Comparison of ENCODE assay signal across 11 cellular contexts in the genomic region with DNA sequence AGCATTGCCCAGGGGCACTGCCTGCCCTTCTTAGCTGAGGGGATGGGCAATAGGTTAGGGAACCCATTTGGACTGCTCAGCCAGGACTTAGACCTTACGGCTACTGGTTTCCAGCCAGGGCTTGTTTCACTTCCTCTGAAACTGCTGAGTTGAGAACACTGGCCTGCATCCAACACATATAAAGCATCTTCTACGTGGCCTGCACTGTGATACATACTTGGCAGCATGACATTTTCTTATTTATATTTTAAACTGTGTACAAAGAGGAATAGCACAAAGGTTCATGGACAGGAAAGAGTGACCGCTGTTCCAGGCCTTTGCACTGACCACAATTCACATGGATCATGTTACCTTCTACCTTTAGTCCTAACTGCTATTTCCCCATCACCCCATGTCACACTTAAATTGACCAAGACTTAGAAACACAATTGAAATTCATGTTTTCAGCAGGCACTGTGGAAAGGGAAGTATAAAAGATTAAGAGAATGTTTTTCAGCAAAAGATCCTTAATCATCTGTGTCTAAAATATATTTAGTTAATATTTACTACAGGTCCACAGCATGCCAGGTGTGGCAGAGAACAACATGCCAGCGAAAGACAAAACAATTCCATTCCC. TPM values are rescaled to one million over a fixed set of nuclear protein-coding genes. Genes with fewer than 3 reads are reported as not detected.
DNase-seq lines count a peak whose midpoint lies in the region; ATAC-seq and TF ChIP-seq lines count a peak whose summit lies in the region.
"Had no signal": no experiment of that assay in that cellular context is flagged by ENCODE, and none has a peak within 500 bp of the region (broad histone marks: within the 10 kb centered on the region; RNA-seq: fewer than 3 reads in every experiment).

No MANE protein-coding gene starts in this region.

- no peaks in the 10 kb centered on the region for H3K36me3 Mint-ChIP-seq in activated CD4-positive, alpha-beta T cell treated with anti-CD3 and anti-CD28 coated beads, Interleukin-2, amount 10 ng/mL, durations not matched to agents 24 days and 14 days (ENCODE audit: low read depth)

- peak; percentile 1 for DNase-seq in epithelial cell of proximal tubule (ENCODE audit: low read depth)
- no peak for DNase-seq in OCI-M2 (lab: John Stamatoyannopoulos, UW; ENCODE audit: unreplicated experiment)
- no peak for DNase-seq in NCI-H2196 treated with DMSO at 0.1 percent for 48 hours (lab: John Stamatoyannopoulos, UW; ENCODE audit: unreplicated experiment)
- DNase-seq in NCI-H82 treated with DMSO at 0.1 percent for 48 hours (lab: John Stamatoyannopoulos, UW; ENCODE audit: unreplicated experiment): no peak
- no peak for DNase-seq in activated CD4-positive, alpha-beta T cell treated with anti-CD3 and anti-CD28 coated beads, Interleukin-2, amount 10 ng/mL, durations not matched to agents 24 days and 14 days
- DNase-seq: anterior cingulate cortex, NCI-H526 treated with DMSO at 0.1 percent for 48 hours had no signal

- no peaks in the 10 kb centered on the region for H3K27me3 Mint-ChIP-seq in activated CD4-positive, alpha-beta T cell treated with anti-CD3 and anti-CD28 coated beads, Interleukin-2, amount 10 ng/mL, durations not matched to agents 24 days and 14 days
- H3K27me3 Mint-ChIP-seq: stimulated activated naive CD8-positive, alpha-beta T cell treated with anti-CD3 and anti-CD28 coated beads, Interleukin-15, Interleukin-2, amounts not matched to agents 100 ng/mL and 50 ng/mL, for 24 hours had no signal

- no peaks in the 10 kb centered on the region for H3K4me1 Mint-ChIP-seq in activated CD4-positive, alpha-beta T cell treated with anti-CD3 and anti-CD28 coated beads, Interleukin-2, amount 10 ng/mL, durations not matched to agents 24 days and 14 days

- no peak overlapping the region for H3K4me3 Mint-ChIP-seq in activated CD4-positive, alpha-beta T cell treated with anti-CD3 and anti-CD28 coated beads, Interleukin-2, amount 10 ng/mL, durations not matched to agents 24 days and 14 days
- H3K4me3 Mint-ChIP-seq: stimulated activated naive CD8-positive, alpha-beta T cell treated with anti-CD3 and anti-CD28 coated beads, Interleukin-15, Interleukin-2, amounts not matched to agents 100 ng/mL and 50 ng/mL, for 24 hours had no signal

- H3K9me3 Mint-ChIP-seq in activated CD4-positive, alpha-beta T cell treated with anti-CD3 and anti-CD28 coated beads, Interleukin-2, amount 10 ng/mL, durations not matched to agents 24 days and 14 days: no peaks in the 10 kb centered on the region
- H3K9me3 Mint-ChIP-seq: stimulated activated naive CD8-positive, alpha-beta T cell treated with anti-CD3 and anti-CD28 coated beads, Interleukin-15, Interleukin-2, amounts not matched to agents 100 ng/mL and 50 ng/mL, for 24 hours had no signal

- no peak for TF ChIP-seq CTCF in epithelial cell of proximal tubule (conservative IDR thresholded peaks at IDR 0.05; ENCODE audit: low read depth, low read length)

- intact Hi-C loops in activated CD4-positive, alpha-beta T cell treated with anti-CD3 and anti-CD28 coated beads, Interleukin-2, amount 10 ng/mL, durations not matched to agents 24 days and 14 days (cut with micrococcal nuclease): no loop called here

- H3K4me3 ChIP-seq in epithelial cell of proximal tubule (ENCODE audit: low read depth, low read length): no peak overlapping the region

- peak; percentile 100 for ATAC-seq in GM18505 (IDR thresholded peaks at IDR 0.05; ENCODE audit: unreplicated experiment)
- peak; percentile 99 for ATAC-seq in GM21423 (IDR thresholded peaks at IDR 0.05; ENCODE audit: unreplicated experiment)
- peak; percentile 99 for ATAC-seq in HG03342 (IDR thresholded peaks at IDR 0.05; ENCODE audit: unreplicated experiment)

- H3K27ac Mint-ChIP-seq in activated CD4-positive, alpha-beta T cell treated with anti-CD3 and anti-CD28 coated beads, Interleukin-2, amount 10 ng/mL, durations not matched to agents 24 days and 14 days: no peak overlapping the region
- H3K27ac Mint-ChIP-seq: stimulated activated naive CD8-positive, alpha-beta T cell treated with anti-CD3 and anti-CD28 coated beads, Interleukin-15, Interleukin-2, amounts not matched to agents 100 ng/mL and 50 ng/mL, for 24 hours had no signal

- TF ChIP-seq POLR2A in GM18505 (IDR thresholded peaks at IDR 0.05; ENCODE audit: borderline replicate concordance, extremely low read depth, insufficient read depth, insufficient read length): no peak

RNA-seq across cellular contexts. Expression of a gene that starts 43.7 kb away (rescaled TPM):
- total RNA-seq in epithelial cell of proximal tubule: 0.69 and 1.6 TPM in 2 replicates
- total RNA-seq in activated CD4-positive, alpha-beta T cell treated with anti-CD3 and anti-CD28 coated beads, Interleukin-2, amount 10 ng/mL, durations not matched to agents 24 days and 14 days: not detected in 2 replicates
